1 cellular context compared by ENCODE assay signal in genomic region chr9:91164724-91165520, GRCh38.
TF ChIP-seq lines count a peak whose summit lies in the region.

No MANE protein-coding gene starts in this region.

TF ChIP-seq in K562, 482 proteins besides CTCF, POLR2A, EP300 and RAD21 (continued from another document and continues in another):
- 0 out of 2 replicates have a peak, but pooled peaks have one; percentile 17 for TF ChIP-seq NKRF (IDR thresholded peaks at IDR 0.05; ENCODE audit: borderline replicate concordance)
- TF ChIP-seq CREM (IDR thresholded peaks at IDR 0.05; ENCODE audit: low read depth): peak; percentile 92
- peak; percentile 19 for TF ChIP-seq PRDM10 (IDR thresholded peaks at IDR 0.05; ENCODE audit: partially characterized antibody)
- TF ChIP-seq CBX3 (IDR thresholded peaks at IDR 0.05; ENCODE audit: borderline replicate concordance in 1 of 2, low read length in 2 of 2): peak in 1 of 2 experiments; percentile 76; a peak in 1 of 3 replicates
- 0 out of 2 replicates have a peak, but pooled peaks have one; percentile 27 for TF ChIP-seq POLR2G (IDR thresholded peaks at IDR 0.05; ENCODE audit: low read depth, low read length)
- peak; percentile 54; the same call in 1 of the 2 replicates for TF ChIP-seq MAFK (IDR thresholded peaks at IDR 0.05; ENCODE audit: low read length)
- TF ChIP-seq RUNX1 (IDR thresholded peaks at IDR 0.05; ENCODE audit: low read depth): 0 out of 2 replicates have a peak, but pooled peaks have one; percentile 66
- TF ChIP-seq ETS1 (conservative IDR thresholded peaks at IDR 0.05; ENCODE audit: control insufficient read depth, low read depth, low read length): peak; percentile 69; the same call in 1 of the 2 replicates
- TF ChIP-seq ATF1 (CRISPR knock-in tag; IDR thresholded peaks at IDR 0.05): no peak
- peak; percentile 88 for TF ChIP-seq ATF1 (tag; IDR thresholded peaks at IDR 0.05)
- peak; percentile 60; the same call in 1 of the 2 replicates for TF ChIP-seq FOXM1 (IDR thresholded peaks at IDR 0.05; ENCODE audit: low read depth)
- no peak for TF ChIP-seq FOXM1 (CRISPR knock-in tag; IDR thresholded peaks at IDR 0.05; ENCODE audit: low read depth)
- TF ChIP-seq ELF1 (tag; IDR thresholded peaks at IDR 0.05): no peak
- TF ChIP-seq ZNF384 (IDR thresholded peaks at IDR 0.05; ENCODE audit: low read depth, low read length): peak; percentile 23; the same call in 1 of the 2 replicates
- no peak for TF ChIP-seq ZNF655 (CRISPR knock-in tag; IDR thresholded peaks at IDR 0.05)
- TF ChIP-seq HDAC2 (IDR thresholded peaks at IDR 0.05): peak; percentile 85
- peak; percentile 82 for TF ChIP-seq BHLHE40 (IDR thresholded peaks at IDR 0.05; ENCODE audit: low read length)
- TF ChIP-seq NEUROD1 (IDR thresholded peaks at IDR 0.05; ENCODE audit: borderline replicate concordance, low read depth, low read length, partially characterized antibody): peak; percentile 78
- no peak for TF ChIP-seq PCBP2 (IDR thresholded peaks at IDR 0.05; ENCODE audit: low read depth, low read length, poor library complexity, severe bottlenecking)
- peak; percentile 50 for TF ChIP-seq ZFX (CRISPR knock-in tag; IDR thresholded peaks at IDR 0.05)
- TF ChIP-seq GTF2E2 (tag; IDR thresholded peaks at IDR 0.05): no peak
- peak; percentile 95 for TF ChIP-seq ZBTB1 (CRISPR knock-in tag; IDR thresholded peaks at IDR 0.05; ENCODE audit: borderline replicate concordance, low read depth)
- peak; percentile 75; the same call in 1 of the 2 replicates for TF ChIP-seq CTBP1 (IDR thresholded peaks at IDR 0.05; ENCODE audit: borderline replicate concordance)
- TF ChIP-seq NFE2L1 (tag; IDR thresholded peaks at IDR 0.05; ENCODE audit: borderline replicate concordance, low read depth): no peak
- peak; percentile 66 for TF ChIP-seq HDAC3 (IDR thresholded peaks at IDR 0.05; ENCODE audit: borderline replicate concordance, partially characterized antibody)
- peak in 1 of 2 experiments; percentile 46 for TF ChIP-seq AFF1 (IDR thresholded peaks at IDR 0.05; ENCODE audit: low read depth in 1 of 2, partially characterized antibody in 2 of 2)
- TF ChIP-seq MXI1 (IDR thresholded peaks at IDR 0.05; ENCODE audit: low read depth, low read length): 0 out of 2 replicates have a peak, but pooled peaks have one; percentile 41
- peak; percentile 34; the same call in 1 of the 2 replicates for TF ChIP-seq NFE2 (IDR thresholded peaks at IDR 0.05; ENCODE audit: low read depth)
- TF ChIP-seq SP2 (IDR thresholded peaks at IDR 0.05; ENCODE audit: extremely low read depth, low read depth, low read length, poor library complexity, severe bottlenecking): no peak
- TF ChIP-seq SMARCA4 (IDR thresholded peaks at IDR 0.05): peak; percentile 95
- TF ChIP-seq MLLT1 (IDR thresholded peaks at IDR 0.05): peak in 1 of 2 experiments; percentile 81; a peak in 2 of 4 replicates
- 0 out of 2 replicates have a peak, but pooled peaks have one; percentile 15 for TF ChIP-seq E2F5 (CRISPR knock-in tag; IDR thresholded peaks at IDR 0.05)
- TF ChIP-seq POU5F1 (IDR thresholded peaks at IDR 0.05; ENCODE audit: borderline replicate concordance, low read depth, low read length, partially characterized antibody): no peak
- peak; percentile 78 for TF ChIP-seq NBN (IDR thresholded peaks at IDR 0.05; ENCODE audit: low read depth)
- TF ChIP-seq JUN (IDR thresholded peaks at IDR 0.05; ENCODE audit: borderline replicate concordance, low read depth, low read length): peak; percentile 96
- no peak; the same call in 1 of the 2 replicates for TF ChIP-seq JUN (CRISPR knock-in tag; IDR thresholded peaks at IDR 0.05; ENCODE audit: borderline replicate concordance)
- no peak for TF ChIP-seq HMG20A (CRISPR knock-in tag; conservative IDR thresholded peaks at IDR 0.05)
- TF ChIP-seq ZNF57 (CRISPR knock-in tag; IDR thresholded peaks at IDR 0.05): no peak
- no peak for TF ChIP-seq ZNF263 (CRISPR knock-in tag; IDR thresholded peaks at IDR 0.05; ENCODE audit: borderline replicate concordance)
- TF ChIP-seq SMARCE1 (IDR thresholded peaks at IDR 0.05): peak; percentile 97
- TF ChIP-seq RBM34 (IDR thresholded peaks at IDR 0.05; ENCODE audit: borderline replicate concordance, insufficient read depth, low read length): no peak
- TF ChIP-seq CC2D1A (IDR thresholded peaks at IDR 0.05): peak; percentile 59; the same call in 1 of the 2 replicates
- peak; percentile 34 for TF ChIP-seq SMAD1 (IDR thresholded peaks at IDR 0.05; ENCODE audit: low read depth, low read length, partially characterized antibody)
- peak; percentile 59; the same call in 1 of the 2 replicates for TF ChIP-seq HES1 (IDR thresholded peaks at IDR 0.05; ENCODE audit: low read depth)
- TF ChIP-seq ZNF24 (IDR thresholded peaks at IDR 0.05): no peak
- 0 out of 4 replicates have a peak, but pooled peaks of 1 of the 2 experiments have one; percentile 25 for TF ChIP-seq ARNT (IDR thresholded peaks at IDR 0.05)
- no peak for TF ChIP-seq PHF21A (IDR thresholded peaks at IDR 0.05; ENCODE audit: borderline replicate concordance, low read depth)
